12 cellular contexts compared by ENCODE assay signal in the genomic region with DNA sequence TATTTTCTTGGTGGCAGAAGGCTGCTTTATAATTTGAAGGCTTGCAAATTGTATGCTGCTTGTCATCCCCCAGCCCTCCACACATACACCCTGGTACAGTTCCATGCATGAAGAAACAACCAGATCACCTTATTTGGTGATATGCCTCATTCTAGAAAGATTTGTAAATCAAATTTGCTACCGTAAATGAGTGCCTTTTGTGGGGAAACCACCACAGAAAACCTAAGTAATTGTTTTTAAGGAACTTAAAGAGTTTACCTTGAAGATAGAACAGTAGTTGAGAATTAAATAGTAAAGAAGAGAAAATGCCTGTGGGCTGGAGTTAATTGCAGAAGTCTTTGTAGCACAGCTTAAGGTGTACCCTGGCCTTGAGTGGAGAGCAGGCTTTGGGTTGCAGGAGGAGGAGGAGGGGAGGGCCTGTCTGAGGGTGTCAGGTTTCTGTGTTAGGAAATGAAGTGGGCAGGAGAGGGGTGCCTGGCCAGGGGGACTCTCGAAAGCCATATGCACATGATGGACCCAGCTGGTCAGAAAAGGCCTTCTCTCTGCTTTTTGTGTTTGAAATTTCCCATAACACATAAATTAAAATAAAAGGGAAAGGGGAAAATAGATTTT. TPM values are rescaled to one million over a fixed set of nuclear protein-coding genes. Genes with fewer than 3 reads are reported as not detected.
DNase-seq lines count a peak whose midpoint lies in the region; ATAC-seq and TF ChIP-seq lines count a peak whose summit lies in the region.
"Had no signal": no experiment of that assay in that cellular context is flagged by ENCODE, and none has a peak within 500 bp of the region (broad histone marks: within the 10 kb centered on the region; RNA-seq: fewer than 3 reads in every experiment).

No MANE protein-coding gene starts in this region.

- H3K4me1 Mint-ChIP-seq in MCF 10A (ENCODE audit: insufficient read depth, unreplicated experiment), result peaks cover 23% of the 10 kb centered on the region
- peaks cover 37% of the 10 kb centered on the region for H3K4me1 Mint-ChIP-seq in WTC11

- no peaks in the 10 kb centered on the region for H3K27me3 Mint-ChIP-seq in MCF 10A (ENCODE audit: insufficient read depth, unreplicated experiment)
- no peaks in the 10 kb centered on the region for H3K27me3 Mint-ChIP-seq in WTC11 (ENCODE audit: low read depth)

- WGBS in thyroid gland, 2 donors, result 25 to 31% methylated on average over 2 of the region's 2 CpGs

- H3K27ac ChIP-seq in breast epithelium, result no peak overlapping the region
- no peak overlapping the region for H3K27ac ChIP-seq in iPS-20b (ENCODE audit: low read length)
- H3K27ac ChIP-seq in thyroid gland, result peak overlapping the region in 1 of 3 donors; percentile 71
- H3K27ac ChIP-seq: vagina had no signal

- DNase-seq in MCF 10A (ENCODE audit: unreplicated experiment) (no peak), breast epithelium (ENCODE audit: low spot score in 2 of 2) (no peak), WTC11 (ENCODE audit: low spot score) (peak; percentile 57), thyroid gland (peak; percentile 61 to 64), activated gamma-delta T cell treated with Interleukin-2 at 50 U/mL for 16 hours (no peak)
- DNase-seq: activated CD4-positive, alpha-beta T cell treated with anti-CD3 and anti-CD28 coated beads, Interleukin-2, amount 50 U/mL, for 4 hours had no signal

- no peak overlapping the region for H3K4me3 ChIP-seq in breast epithelium
- no peak overlapping the region; the same call in 1 of the 2 replicates for H3K4me3 ChIP-seq in iPS-20b (ENCODE audit: low read length)
- no peak overlapping the region for H3K4me3 ChIP-seq in thyroid gland (replicated peaks in 1 of 3)
- H3K4me3 ChIP-seq: vagina had no signal

- peaks cover 0 to under 1% of the 10 kb centered on the region in 2 donors for H3K4me1 ChIP-seq in breast epithelium
- H3K4me1 ChIP-seq in iPS-20b (ENCODE audit: insufficient read depth, low read length), result peaks cover 12% of the 10 kb centered on the region
- H3K4me1 ChIP-seq in thyroid gland, result peaks cover 15 to 20% of the 10 kb centered on the region in 2 donors

- H3K9me3 Mint-ChIP-seq in MCF 10A (ENCODE audit: unreplicated experiment), result no peaks in the 10 kb centered on the region
- no peaks in the 10 kb centered on the region for H3K9me3 Mint-ChIP-seq in WTC11

- H3K36me3 Mint-ChIP-seq in MCF 10A (ENCODE audit: insufficient read depth, unreplicated experiment), result peaks cover 55% of the 10 kb centered on the region
- peaks cover 35% of the 10 kb centered on the region for H3K36me3 Mint-ChIP-seq in WTC11

- TF ChIP-seq POLR2A in breast epithelium (IDR thresholded peaks at IDR 0.05) (no peak), thyroid gland (IDR thresholded peaks at IDR 0.05) (no peak)

- H3K36me3 ChIP-seq in breast epithelium (no peaks in the 10 kb centered on the region), iPS-20b (ENCODE audit: insufficient read depth, low read depth, low read length) (peaks cover 59% of the 10 kb centered on the region), thyroid gland (no peaks in the 10 kb centered on the region)

- H3K27me3 ChIP-seq in breast epithelium (no peaks in the 10 kb centered on the region), iPS-20b (ENCODE audit: insufficient read depth, low read length) (no peaks in the 10 kb centered on the region), thyroid gland (no peaks in the 10 kb centered on the region)
- H3K27me3 ChIP-seq: vagina had no signal

- H3K27ac Mint-ChIP-seq in MCF 10A (ENCODE audit: low read depth, unreplicated experiment) (peak overlapping the region; percentile 74), WTC11 (peak overlapping the region; percentile 98)

- TF ChIP-seq CTCF in MCF 10A (IDR thresholded peaks at IDR 0.05; ENCODE audit: unreplicated experiment), result no peak
- no peak for TF ChIP-seq CTCF in breast epithelium (IDR thresholded peaks at IDR 0.05)
- TF ChIP-seq CTCF in WTC11 (IDR thresholded peaks at IDR 0.05), result no peak
- no peak for TF ChIP-seq CTCF in thyroid gland (IDR thresholded peaks at IDR 0.05)

- CTCF ChIA-PET in MCF 10A (lab: Yijun Ruan, JAX) (interaction anchor here (0.6 kb wide), 1 partner anchor 191 kb away, joined by 3 read pairs; no protein-coding TSS in a partner anchor), WTC11 (lab: Charles Lee) (no interaction called here)

- no TSS peak for BruUV-seq in MCF 10A (replicated peaks; lab: Mats Ljungman, UMichigan)

- ATAC-seq in WTC11 (peak; percentile 99), HG02981 (IDR thresholded peaks at IDR 0.05; ENCODE audit: unreplicated experiment) (no peak), GM19397 (IDR thresholded peaks at IDR 0.05; ENCODE audit: unreplicated experiment) (no peak)
- ATAC-seq: esophagus mucosa, left lobe of liver had no signal

- POLR2A ChIA-PET in MCF 10A (lab: Yijun Ruan, JAX), result interaction anchor here (0.9 kb wide), 2 partner anchors 11 to 12 kb away, joined by 3 to 4 read pairs; no protein-coding TSS in a partner anchor
- POLR2A ChIA-PET in WTC11 (lab: Charles Lee), result interaction anchor here (0.5 kb wide), 1 partner anchor 10 kb away, joined by 4 read pairs; no protein-coding TSS in a partner anchor

- H3K9me3 ChIP-seq in breast epithelium (no peaks in the 10 kb centered on the region), iPS-20b (ENCODE audit: insufficient read depth, low read depth, low read length) (no peaks in the 10 kb centered on the region), thyroid gland (no peaks in the 10 kb centered on the region)
- H3K9me3 ChIP-seq: vagina had no signal

- H3K9ac ChIP-seq in iPS-20b (ENCODE audit: low read depth, low read length), result peak overlapping the region; percentile 32; the same call in 1 of the 2 replicates

- H3K4me3 Mint-ChIP-seq in MCF 10A (ENCODE audit: unreplicated experiment) (no peak overlapping the region), WTC11 (peak overlapping the region; percentile 41)

- intact Hi-C loops in MCF 10A (cut with micrococcal nuclease), result no loop called here
- intact Hi-C loops in breast epithelium (cut with DNase I; ENCODE audit: low total_unique reads), result no loop called here
- intact Hi-C loops in thyroid gland (cut with DNase I), result no loop called here

TF ChIP-seq in WTC11, 78 proteins besides CTCF, POLR2A, EP300 and RAD21:
- TF ChIP-seq ARID4B (CRISPR knock-in tag; IDR thresholded peaks at IDR 0.05; ENCODE audit: borderline replicate concordance), result no peak

RNA-seq across cellular contexts. Expression of gene NIPA2, which starts 6.9 kb away (rescaled TPM):
- total RNA-seq in MCF 10A (2022) (50.4 and 51.9 TPM in 2 replicates), breast epithelium (10 to 100 TPM; 35.7 to 50.8 (median 40.3) TPM), WTC11 (2021) (68.9 to 79.5 TPM (median 69.4 TPM) in 3 replicates), thyroid gland (10 to 100 TPM; 50.3 to 67.2 (median 56.4) TPM)

RNA-seq across cellular contexts. Expression of gene NIPA1, which starts 59.0 kb away (rescaled TPM):
- total RNA-seq in MCF 10A (2022) (18.6 and 18.8 TPM in 2 replicates), breast epithelium (10 to 100 TPM in 1 of 3 donors, 1 to 10 TPM in 2; 5.4 to 15.4 (median 9.5) TPM), WTC11 (2021) (19.0 to 22.4 TPM (median 19.9 TPM) in 3 replicates), thyroid gland (10 to 100 TPM; 18.5 to 35.4 (median 19.4) TPM)

Comparison
In these comparisons a context has a peak if more than half of its experiments do, and no peak if none do; other contexts are left out.
1. DNase-seq: peak in WTC11 (single experiment) and thyroid gland (2 of 2); none in MCF 10A (single experiment), breast epithelium (0 of 2) and activated gamma-delta T cell treated with Interleukin-2 at 50 U/mL for 16 hours (single experiment).